Comparison of ENCODE assay signal across 8 cellular contexts in the genomic region with DNA sequence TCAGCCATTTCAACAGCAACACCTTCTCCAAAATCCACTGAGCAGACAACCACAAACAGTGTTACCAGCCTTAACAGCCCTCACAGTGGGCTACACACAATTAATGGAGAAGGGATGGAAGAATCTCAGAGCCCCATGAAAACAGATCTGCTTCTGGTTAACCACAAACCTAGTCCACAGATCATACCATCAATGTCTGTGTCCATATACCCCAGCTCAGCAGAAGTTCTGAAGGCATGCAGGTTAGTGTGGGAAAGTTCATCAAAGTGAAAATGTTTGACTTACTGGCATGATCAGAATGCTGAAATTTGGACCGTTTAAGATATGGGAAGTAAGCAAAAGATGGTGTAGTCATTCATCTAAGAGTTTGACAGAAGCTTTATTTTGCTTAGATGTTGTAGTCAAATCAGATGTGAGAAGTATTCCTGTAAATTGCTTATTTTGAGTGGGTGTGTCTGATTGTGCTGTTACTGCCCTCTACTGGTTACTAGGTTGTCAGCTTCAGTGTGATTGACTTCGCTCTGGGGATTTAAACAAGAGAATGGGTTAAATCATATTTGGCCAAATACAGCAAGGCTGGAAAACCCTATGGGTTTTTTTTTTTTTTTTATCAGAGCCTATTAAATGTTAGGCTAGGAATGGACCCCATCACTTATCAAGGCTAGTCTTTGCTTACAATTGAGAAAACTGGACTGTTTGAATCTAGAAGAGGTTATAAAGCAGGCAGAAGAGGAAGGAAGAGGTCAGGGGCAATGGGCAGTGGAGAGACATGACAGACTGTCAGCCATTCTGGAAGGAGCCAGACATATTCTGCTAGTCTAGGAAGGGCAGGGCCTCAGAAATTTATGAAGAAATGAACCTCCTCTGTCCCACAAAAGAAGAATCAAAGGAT.
DNase-seq lines count a peak whose midpoint lies in the region; ATAC-seq, FAIRE-seq and TF ChIP-seq lines count a peak whose summit lies in the region.

No MANE protein-coding gene starts in this region.

- TF ChIP-seq CTCF in astrocyte (IDR thresholded peaks at IDR 0.05; ENCODE audit: insufficient read depth, low read depth, low read length), result peak; percentile 52

- no peak overlapping the region for H3K4me2 ChIP-seq in astrocyte (ENCODE audit: low read length)

- no peaks in the 10 kb centered on the region for H3K27me3 ChIP-seq in astrocyte (ENCODE audit: insufficient read depth, low read length)

- ATAC-seq in GM21360 (IDR thresholded peaks at IDR 0.05; ENCODE audit: unreplicated experiment) (peak; percentile 47), HG02973 (IDR thresholded peaks at IDR 0.05; ENCODE audit: unreplicated experiment) (no peak), GM21381 (IDR thresholded peaks at IDR 0.05; ENCODE audit: unreplicated experiment) (no peak)

- H4K20me1 ChIP-seq in astrocyte (ENCODE audit: insufficient read depth, low read length), result peaks cover 17% of the 10 kb centered on the region

- H3K4me1 ChIP-seq in astrocyte (ENCODE audit: insufficient read depth, low read length), result no peaks in the 10 kb centered on the region

- no peaks in the 10 kb centered on the region for H3K79me2 ChIP-seq in astrocyte (ENCODE audit: insufficient read depth, low read length)

- no peaks in the 10 kb centered on the region for H3K9me3 ChIP-seq in astrocyte (ENCODE audit: insufficient read depth, low read depth, low read length)

- FAIRE-seq in astrocyte (lab: Jason Lieb, UNC), result peak; percentile 99

- DNase-seq in DMS114 treated with DMSO at 0.1 percent for 48 hours (lab: John Stamatoyannopoulos, UW; ENCODE audit: unreplicated experiment) (peak; percentile 20), NCI-H460 (ENCODE audit: extremely low read depth, low read depth) (peak; percentile 47), astrocyte (ENCODE audit: low read depth) (peak; percentile 41), immature natural killer cell (peak; percentile 15 to 35 (median 27)), substantia nigra (lab: John Stamatoyannopoulos, UW) (peak in 5 of 49 donors; percentile 0 to 15 (median 5))

- H3K36me3 Mint-ChIP-seq in astrocyte (ENCODE audit: low read depth, unreplicated experiment), result peaks cover 6% of the 10 kb centered on the region
- H3K36me3 Mint-ChIP-seq in immature natural killer cell, result peaks cover 0 to 11% (median 7%) of the 10 kb centered on the region in 3 donors

- H3K27me3 Mint-ChIP-seq in astrocyte (ENCODE audit: low read depth, unreplicated experiment) (no peaks in the 10 kb centered on the region), immature natural killer cell (ENCODE audit: low read depth in 3 of 3) (peaks cover 2 to 10% (median 6%) of the 10 kb centered on the region in 3 donors)

- H3K4me1 Mint-ChIP-seq in astrocyte (ENCODE audit: low read depth, unreplicated experiment), result peaks cover 15% of the 10 kb centered on the region
- peaks cover 57 to 90% of the 10 kb centered on the region in 2 donors for H3K4me1 Mint-ChIP-seq in immature natural killer cell

- H2AFZ ChIP-seq in astrocyte (ENCODE audit: low read depth, low read length), result no peak overlapping the region

- peak overlapping the region; percentile 48 for H3K27ac Mint-ChIP-seq in astrocyte (ENCODE audit: unreplicated experiment)
- peak overlapping the region; percentile 42 to 79 (median 63) for H3K27ac Mint-ChIP-seq in immature natural killer cell

- H3K27ac ChIP-seq in astrocyte (ENCODE audit: low read depth, low read length), result no peak overlapping the region
- peak overlapping the region; percentile 35 for H3K27ac ChIP-seq in substantia nigra (ENCODE audit: low read depth, low read length, poor library complexity, severe bottlenecking)

- H3K9ac ChIP-seq in astrocyte (ENCODE audit: low read length), result no peak overlapping the region

- H3K4me3 ChIP-seq in astrocyte (ENCODE audit: insufficient read depth, low read depth, low read length), result no peak overlapping the region

- H3K4me3 Mint-ChIP-seq in astrocyte (ENCODE audit: unreplicated experiment) (no peak overlapping the region), immature natural killer cell (peak overlapping the region in 3 of 5 donors; percentile 8 to 51 (median 39))

- peaks cover 9% of the 10 kb centered on the region for H3K36me3 ChIP-seq in astrocyte (ENCODE audit: insufficient read depth, low read length)

- H3K9me3 Mint-ChIP-seq in astrocyte (ENCODE audit: unreplicated experiment) (no peaks in the 10 kb centered on the region), immature natural killer cell (no peaks in the 10 kb centered on the region)
